20 cellular contexts compared by ENCODE assay signal in genomic region chr2:233270951-233271350, GRCh38. TPM values are rescaled to one million over a fixed set of nuclear protein-coding genes. Genes with fewer than 3 reads are reported as not detected.
A peak's percentile ranks its signal among the peaks of the same experiment; 100 is the strongest.
DNase-seq lines count a peak whose midpoint lies in the region; FAIRE-seq lines count a peak whose summit lies in the region.
"Had no signal": no experiment of that assay in that cellular context is flagged by ENCODE, and none has a peak within 500 bp of the region (broad histone marks: within the 10 kb centered on the region; RNA-seq: fewer than 3 reads in every experiment).

No MANE protein-coding gene starts in this region.

- no peaks in the 10 kb centered on the region for H3K9me3 ChIP-seq in KOPT-K1 (ENCODE audit: insufficient read depth, low read length, poor library complexity, severe bottlenecking)
- no peaks in the 10 kb centered on the region for H3K9me3 ChIP-seq in small intestine (ENCODE audit: control insufficient read depth, low read depth)
- H3K9me3 ChIP-seq: SJSA1 had no signal

- H3K9me3 Mint-ChIP-seq in T-helper 1 cell treated with Interleukin-12 subunit alpha and Interleukin-12 subunit beta and Interleukin-4 antibody, amounts not matched to agents 30 μg/mL and 1 μg/mL, for 36 hours, result no peaks in the 10 kb centered on the region
- H3K9me3 Mint-ChIP-seq in activated naive CD8-positive, alpha-beta T cell treated with anti-CD3 and anti-CD28 coated beads for 36 hours, result no peaks in the 10 kb centered on the region
- H3K9me3 Mint-ChIP-seq: CD14-positive monocyte, GM23338, nephron had no signal

- H3K27ac ChIP-seq in KOPT-K1 (ENCODE audit: low read depth, low read length, poor library complexity, severe bottlenecking) (peak overlapping the region; percentile 69), small intestine (ENCODE audit: low read depth in 1 of 2, low read length in 1 of 2) (peak overlapping the region; percentile 32 to 51)
- H3K27ac ChIP-seq: SJSA1 had no signal

- peaks cover 89% of the 10 kb centered on the region for H3K36me3 ChIP-seq in KOPT-K1 (ENCODE audit: insufficient read depth, low read length)
- H3K36me3 ChIP-seq in small intestine (ENCODE audit: control insufficient read depth in 2 of 2, insufficient read depth in 2 of 2, low read length in 2 of 2), result peaks cover 20 to 45% of the 10 kb centered on the region in 2 donors

- peak overlapping the region; percentile 98 for H3K27ac Mint-ChIP-seq in T-helper 1 cell treated with Interleukin-12 subunit alpha and Interleukin-12 subunit beta and Interleukin-4 antibody, amounts not matched to agents 30 μg/mL and 1 μg/mL, for 36 hours
- H3K27ac Mint-ChIP-seq in activated naive CD8-positive, alpha-beta T cell treated with anti-CD3 and anti-CD28 coated beads for 36 hours, result peak overlapping the region; percentile 96
- H3K27ac Mint-ChIP-seq: GM23338, nephron had no signal

- no peaks in the 10 kb centered on the region for H3K27me3 Mint-ChIP-seq in T-helper 1 cell treated with Interleukin-12 subunit alpha and Interleukin-12 subunit beta and Interleukin-4 antibody, amounts not matched to agents 30 μg/mL and 1 μg/mL, for 36 hours (ENCODE audit: low read depth)
- H3K27me3 Mint-ChIP-seq in activated naive CD8-positive, alpha-beta T cell treated with anti-CD3 and anti-CD28 coated beads for 36 hours, result no peaks in the 10 kb centered on the region

- H3K36me3 Mint-ChIP-seq in T-helper 1 cell treated with Interleukin-12 subunit alpha and Interleukin-12 subunit beta and Interleukin-4 antibody, amounts not matched to agents 30 μg/mL and 1 μg/mL, for 36 hours (ENCODE audit: low read depth), result peaks cover 82% of the 10 kb centered on the region
- peaks cover 71% of the 10 kb centered on the region for H3K36me3 Mint-ChIP-seq in activated naive CD8-positive, alpha-beta T cell treated with anti-CD3 and anti-CD28 coated beads for 36 hours

- 76 to 84% (median 80%) methylated on average over 4 of the region's 4 CpGs for WGBS in small intestine, 3 donors

- H3K4me3 ChIP-seq in small intestine (ENCODE audit: low read depth in 1 of 2, low read length in 2 of 2), result no peak overlapping the region
- H3K4me3 ChIP-seq: GM23338, SJSA1 had no signal

- peak overlapping the region; percentile 71 for H3K4me3 Mint-ChIP-seq in T-helper 1 cell treated with Interleukin-12 subunit alpha and Interleukin-12 subunit beta and Interleukin-4 antibody, amounts not matched to agents 30 μg/mL and 1 μg/mL, for 36 hours
- peak overlapping the region; percentile 19 for H3K4me3 Mint-ChIP-seq in activated naive CD8-positive, alpha-beta T cell treated with anti-CD3 and anti-CD28 coated beads for 36 hours
- H3K4me3 Mint-ChIP-seq: CD14-positive monocyte, GM23338, nephron had no signal

- no peak for FAIRE-seq in small intestine (lab: Jason Lieb, UNC)

- DNase-seq in T-helper 1 cell (no peak), small intestine (no peak), SKM-1 (lab: John Stamatoyannopoulos, UW; ENCODE audit: unreplicated experiment) (no peak), DMS153 treated with DMSO at 0.1 percent for 48 hours (lab: John Stamatoyannopoulos, UW; ENCODE audit: unreplicated experiment) (no peak), DMS79 (lab: John Stamatoyannopoulos, UW) (no peak)
- no peak for DNase-seq in activated naive CD8-positive, alpha-beta T cell treated with anti-CD3 and anti-CD28 coated beads for 36 hours
- DNase-seq: 8988T, amygdala, left ventricle myocardium superior, NCI-H187, NCI-H510A, substantia nigra had no signal

- no peaks in the 10 kb centered on the region for H3K4me1 ChIP-seq in small intestine (ENCODE audit: control insufficient read depth in 2 of 2, insufficient read depth in 1 of 2, low read depth in 1 of 2, low read length in 1 of 2)
- H3K4me1 ChIP-seq: SJSA1 had no signal

- no peaks in the 10 kb centered on the region for H3K27me3 ChIP-seq in small intestine (ENCODE audit: control insufficient read depth in 2 of 2, insufficient read depth in 2 of 2, low read length in 2 of 2)

- H3K4me1 Mint-ChIP-seq in T-helper 1 cell treated with Interleukin-12 subunit alpha and Interleukin-12 subunit beta and Interleukin-4 antibody, amounts not matched to agents 30 μg/mL and 1 μg/mL, for 36 hours (ENCODE audit: low read depth), result peaks cover 62% of the 10 kb centered on the region
- H3K4me1 Mint-ChIP-seq in activated naive CD8-positive, alpha-beta T cell treated with anti-CD3 and anti-CD28 coated beads for 36 hours, result peaks cover 66% of the 10 kb centered on the region
- H3K4me1 Mint-ChIP-seq: GM23338, nephron had no signal

RNA-seq across cellular contexts. Expression of gene ATG16L1, which starts 19.5 kb away (rescaled TPM):
- 10 to 100 TPM; 23.4 to 26.1 TPM for total RNA-seq in activated naive CD8-positive, alpha-beta T cell treated with anti-CD3 and anti-CD28 coated beads for 36 hours
- polyA plus RNA-seq in small intestine, result 10 to 100 TPM; 14.6 to 19.0 (median 15.9) TPM

RNA-seq across cellular contexts. Expression of gene SAG, which starts 36.7 kb away (rescaled TPM):
- under 1 TPM in 1 of 2 experiments, not detected in 1; 0.31 TPM for total RNA-seq in activated naive CD8-positive, alpha-beta T cell treated with anti-CD3 and anti-CD28 coated beads for 36 hours
- polyA plus RNA-seq in small intestine, result not detected
- total RNA-seq: Daoy, epithelial cell of proximal tubule, GM23338, left ventricle myocardium superior, SJSA1 had no signal
- polyA plus RNA-seq: GM23338 had no signal
